8 cellular contexts compared by ENCODE assay signal in genomic region chr6:166956444-166957086, GRCh38. TPM values are rescaled to one million over a fixed set of nuclear protein-coding genes. Genes with fewer than 3 reads are reported as not detected.
A peak's percentile ranks its signal among the peaks of the same experiment; 100 is the strongest.
DNase-seq lines count a peak whose midpoint lies in the region; ATAC-seq and TF ChIP-seq lines count a peak whose summit lies in the region.

Gene RNASET2 (minus strand): TSS chr6:166956550. CDS start chr6:166956182, 368 bp downstream.

- intact Hi-C loops in activated B cell treated with CpG ODN at 0.5 μM for 24 hours (cut with micrococcal nuclease) (loop anchor here (1.0 to 2.0 kb wide), 3 partner anchors 43 to 329 kb away; partner anchors contain the start of genes CEP43 and RPS6KA2), spleen (cut with DNase I; ENCODE audit: low total_unique reads) (no loop called here)

- H3K36me3 Mint-ChIP-seq in activated B cell treated with CpG ODN at 0.5 μM for 24 hours (ENCODE audit: low read depth) = peaks cover 32% of the 10 kb centered on the region

- peak within 1 kb of the TSS; percentile 100 for H3K27ac Mint-ChIP-seq in activated B cell treated with CpG ODN at 0.5 μM for 24 hours

- WGBS in spleen, 5 donors = 0 to 1% (median 0%) methylated on average over 12 to 71 of the region's 71 CpGs

- peaks cover 76% of the 10 kb centered on the region for H3K4me1 Mint-ChIP-seq in activated B cell treated with CpG ODN at 0.5 μM for 24 hours

- TF ChIP-seq POLR2A in spleen (IDR thresholded peaks at IDR 0.05) = peak; percentile 42 to 68 (median 61)

- H3K4me3 Mint-ChIP-seq in activated B cell treated with CpG ODN at 0.5 μM for 24 hours = peak within 1 kb of the TSS; percentile 91

- POLR2A ChIA-PET in activated B cell treated with CpG ODN at 0.5 μM for 24 hours (lab: Charles Lee) = interaction anchor here (0.6 to 8.3 kb wide), 24 partner anchors 9 to 206 kb away, joined by 3 to 113 read pairs (median 6); partner anchors contain the start of genes CCR6 and CEP43

- H3K27me3 Mint-ChIP-seq in activated B cell treated with CpG ODN at 0.5 μM for 24 hours = no peaks in the 10 kb centered on the region

- H3K4me1 ChIP-seq in spleen = peaks cover 24 to 87% (median 77%) of the 10 kb centered on the region in 6 donors

- ATAC-seq in GM18868 (IDR thresholded peaks at IDR 0.05; ENCODE audit: unreplicated experiment) (peak; percentile 69), HG03108 (IDR thresholded peaks at IDR 0.05; ENCODE audit: unreplicated experiment) (peak; percentile 64), activated B cell treated with CpG ODN at 0.5 μM for 24 hours (ENCODE audit: low read depth) (peak; percentile 82)

- DNase-seq in ACHN (peak; percentile 84), NCI-H226 (peak; percentile 84), activated B cell treated with CpG ODN at 0.5 μM for 24 hours (peak; percentile 100), cardiac fibroblast (ENCODE audit: low read depth in 2 of 2) (peak; percentile 86 to 92), inferior parietal cortex (ENCODE audit: extremely low spot score) (peak; percentile 78), spleen (peak; percentile 100)

- no peaks in the 10 kb centered on the region for H3K9me3 ChIP-seq in spleen

- H3K36me3 ChIP-seq in spleen = peaks cover 0 to 31% (median 0%) of the 10 kb centered on the region in 6 donors

- H3K4me3 ChIP-seq in cardiac fibroblast (replicated peaks in 1 of 2; ENCODE audit: low read depth in 2 of 2, low read length in 2 of 2) = peak within 1 kb of the TSS; percentile 69 to 79
- peak within 1 kb of the TSS; percentile 95 to 100 (median 99) for H3K4me3 ChIP-seq in spleen

- no peak for TF ChIP-seq CTCF in activated B cell treated with CpG ODN at 0.5 μM for 24 hours (IDR thresholded peaks at IDR 0.05)
- TF ChIP-seq CTCF in cardiac fibroblast (IDR thresholded peaks at IDR 0.05; ENCODE audit: low read depth, low read length) = no peak
- peak in 2 of 11 experiments; percentile 25 to 27 for TF ChIP-seq CTCF in spleen (IDR thresholded peaks at IDR 0.05 in 8 of 11, conservative IDR thresholded peaks at IDR 0.05 in 3 of 11)

- H3K27ac ChIP-seq in spleen = peak within 1 kb of the TSS; percentile 94 to 100 (median 98)

- in situ Hi-C loops in ACHN (cut with HindIII; ENCODE audit: low pct_ligation_motif_present, low pct_unique_long_range_greater_than_20kb, low sequenced_read_pairs) = no loop called here

- no peaks in the 10 kb centered on the region for H3K9me3 Mint-ChIP-seq in activated B cell treated with CpG ODN at 0.5 μM for 24 hours

- no peaks in the 10 kb centered on the region for H3K27me3 ChIP-seq in spleen (replicated peaks in 1 of 7)

- CTCF ChIA-PET in activated B cell treated with CpG ODN at 0.5 μM for 24 hours (lab: Charles Lee) = interaction anchor here (1.7 to 3.1 kb wide), 3 partner anchors 33 to 185 kb away, joined by 3 to 15 read pairs (median 10); no protein-coding TSS in a partner anchor

RNA-seq across cellular contexts. Expression of gene RNASET2, which starts in this region (rescaled TPM):
- total RNA-seq in activated B cell treated with CpG ODN at 0.5 μM for 24 hours = 118 and 135 TPM in 2 replicates
- total RNA-seq in spleen = 100 to 1,000 TPM; 264 to 676 (median 373) TPM
- polyA plus RNA-seq in spleen = 100 to 1,000 TPM; 242 to 392 (median 245) TPM

Comparison
In these comparisons a context has a peak if more than half of its experiments do, and no peak if none do; other contexts are left out.
1. Peak in every context shown above with its lines: DNase-seq, ATAC-seq, H3K4me3 ChIP-seq and H3K27ac ChIP-seq.